ENCODE assay signal across 35 cellular contexts in the genomic region with DNA sequence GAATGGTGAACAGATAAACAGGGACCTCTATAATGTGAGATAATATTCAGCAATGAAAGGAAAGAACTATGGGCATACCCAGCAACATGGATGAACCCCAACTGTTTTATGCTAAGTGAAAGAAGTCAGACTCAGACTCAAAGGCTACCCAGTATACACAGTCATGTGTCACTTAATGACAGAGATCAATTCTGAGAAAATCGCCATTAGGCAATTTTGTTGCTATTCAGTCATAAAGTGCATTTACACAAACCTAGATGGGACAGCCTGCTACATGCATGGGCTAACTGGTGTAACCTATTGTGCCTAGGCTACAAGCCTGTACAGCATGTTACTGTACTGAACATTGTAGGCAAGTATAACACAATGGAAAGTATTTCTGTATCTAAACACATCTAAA.
"Had no signal": no experiment of that assay in that cellular context is flagged by ENCODE, and none has a peak within 500 bp of the region (broad histone marks: within the 10 kb centered on the region; RNA-seq: fewer than 3 reads in every experiment).

No MANE protein-coding gene starts in this region.

- H3K27ac Mint-ChIP-seq: activated CD4-positive, alpha-beta T cell treated with anti-CD3 and anti-CD28 coated beads, Interleukin-2, amount 10 ng/mL, durations not matched to agents 24 days and 14 days; activated CD8-positive, alpha-beta memory T cell treated with anti-CD3 and anti-CD28 coated beads, Interleukin-2, amount 10 ng/mL, durations not matched to agents 7 days and 5 days; activated naive CD8-positive, alpha-beta T cell treated with anti-CD3 and anti-CD28 coated beads, Interleukin-2, amount 10 ng/mL, durations not matched to agents 7 days and 5 days; T-helper 1 cell treated with Interleukin-12 subunit alpha and Interleukin-12 subunit beta and Interleukin-4 antibody, amounts not matched to agents 30 μg/mL and 1 μg/mL, for 36 hours; T-helper 2 cell treated with Interferon-gamma antibody and Interleukin-4, amounts not matched to agents 5 μg/mL and 100 μg/mL, for 36 hours; WTC11 had no signal

- H3K4me1 Mint-ChIP-seq: activated CD8-positive, alpha-beta memory T cell treated with anti-CD3 and anti-CD28 coated beads, Interleukin-2, amount 10 ng/mL, durations not matched to agents 7 days and 5 days had no signal

- H3K9ac ChIP-seq: SK-N-SH had no signal

- H3K4me3 ChIP-seq: adrenal gland, body of pancreas, breast epithelium, MG63, Peyer's patch, SJSA1 had no signal

- FAIRE-seq: astrocyte, TTC549 had no signal

- H3K4me3 Mint-ChIP-seq: activated CD4-positive, alpha-beta T cell treated with anti-CD3 and anti-CD28 coated beads, Interleukin-2, amount 10 ng/mL, durations not matched to agents 24 days and 14 days; activated CD8-positive, alpha-beta memory T cell treated with anti-CD3 and anti-CD28 coated beads, Interleukin-2, amount 10 ng/mL, durations not matched to agents 7 days and 5 days; activated naive CD8-positive, alpha-beta T cell treated with anti-CD3 and anti-CD28 coated beads, Interleukin-2, amount 10 ng/mL, durations not matched to agents 7 days and 5 days; T-helper 1 cell treated with Interleukin-12 subunit alpha and Interleukin-12 subunit beta and Interleukin-4 antibody, amounts not matched to agents 30 μg/mL and 1 μg/mL, for 36 hours; T-helper 2 cell treated with Interferon-gamma antibody and Interleukin-4, amounts not matched to agents 5 μg/mL and 100 μg/mL, for 36 hours; WTC11 had no signal

- H3K36me3 ChIP-seq: adrenal gland, breast epithelium, MG63, Peyer's patch, SJSA1 had no signal

- H3K27me3 Mint-ChIP-seq: activated CD8-positive, alpha-beta memory T cell treated with anti-CD3 and anti-CD28 coated beads, Interleukin-2, amount 10 ng/mL, durations not matched to agents 7 days and 5 days; activated naive CD8-positive, alpha-beta T cell treated with anti-CD3 and anti-CD28 coated beads, Interleukin-2, amount 10 ng/mL, durations not matched to agents 7 days and 5 days had no signal

- DNase-seq: activated CD4-positive, alpha-beta T cell treated with anti-CD3 and anti-CD28 coated beads for 1 hour; activated CD4-positive, alpha-beta T cell treated with anti-CD3 and anti-CD28 coated beads, Interleukin-2, amount 10 ng/mL, durations not matched to agents 24 days and 14 days; activated CD4-positive, alpha-beta T cell treated with anti-CD3 and anti-CD28 coated beads, Interleukin-2, amount 50 U/mL, for 4 hours; activated CD8-positive, alpha-beta memory T cell treated with anti-CD3 and anti-CD28 coated beads for 24 hours; activated CD8-positive, alpha-beta memory T cell treated with anti-CD3 and anti-CD28 coated beads, Interleukin-2, amount 10 ng/mL, durations not matched to agents 7 days and 5 days; activated CD8-positive, alpha-beta memory T cell treated with anti-CD3 and anti-CD28 coated beads, Interleukin-2, amount 50 U/mL, for 48 hours; activated effector memory CD4-positive, alpha-beta T cell treated with anti-CD3 and anti-CD28 coated beads, Interleukin-2, amount 50 U/mL, for 16 hours; activated naive CD4-positive, alpha-beta T cell; activated naive CD4-positive, alpha-beta T cell treated with anti-CD3 and anti-CD28 coated beads, Interleukin-2, amount 50 U/mL, for 16 hours; activated naive CD8-positive, alpha-beta T cell treated with anti-CD3 and anti-CD28 coated beads, Interleukin-2, amount 10 ng/mL, durations not matched to agents 7 days and 5 days; activated T-cell treated with anti-CD3 and anti-CD28 coated beads, Interleukin-2, amount 50 U/mL, for 48 hours; adrenal gland; body of pancreas; Kasumi-1; KG1; MG63; NCI-H1048; NCI-H1436 treated with DMSO at 0.1 percent for 48 hours; NCI-H1694 treated with DMSO at 0.1 percent for 48 hours; NCI-H2029; NCI-H510A; NCI-H526; NCI-H748 treated with DMSO at 0.1 percent for 48 hours; NK-92 treated with Interleukin-12 subunit alpha and Interleukin-12 subunit beta, amount 100 ng/mL, for 24 hours; Peyer's patch; RPMI8226; SHP77 treated with DMSO at 0.1 percent for 48 hours; SK-N-SH had no signal

- H3K9me3 Mint-ChIP-seq: activated CD4-positive, alpha-beta T cell treated with anti-CD3 and anti-CD28 coated beads, Interleukin-2, amount 10 ng/mL, durations not matched to agents 24 days and 14 days; activated naive CD8-positive, alpha-beta T cell treated with anti-CD3 and anti-CD28 coated beads, Interleukin-2, amount 10 ng/mL, durations not matched to agents 7 days and 5 days; T-helper 1 cell treated with Interleukin-12 subunit alpha and Interleukin-12 subunit beta and Interleukin-4 antibody, amounts not matched to agents 30 μg/mL and 1 μg/mL, for 36 hours; T-helper 2 cell treated with Interferon-gamma antibody and Interleukin-4, amounts not matched to agents 5 μg/mL and 100 μg/mL, for 36 hours; WTC11 had no signal

- H3K36me3 Mint-ChIP-seq: activated CD8-positive, alpha-beta memory T cell treated with anti-CD3 and anti-CD28 coated beads, Interleukin-2, amount 10 ng/mL, durations not matched to agents 7 days and 5 days; WTC11 had no signal

- H3K27ac ChIP-seq: adrenal gland, body of pancreas, breast epithelium, Peyer's patch, SJSA1 had no signal

- H3K4me1 ChIP-seq: breast epithelium, Peyer's patch had no signal

- H3K9me3 ChIP-seq: adrenal gland, body of pancreas, breast epithelium, MG63, Peyer's patch, SJSA1, SK-N-SH had no signal

- ATAC-seq: activated CD8-positive, alpha-beta memory T cell treated with anti-CD3 and anti-CD28 coated beads, Interleukin-2, amount 10 ng/mL, durations not matched to agents 7 days and 5 days; body of pancreas; WTC11 had no signal

- H3K27me3 ChIP-seq: adrenal gland, body of pancreas, breast epithelium, MG63, Peyer's patch, SJSA1 had no signal
